1 cellular context compared by ENCODE assay signal in the genomic region with DNA sequence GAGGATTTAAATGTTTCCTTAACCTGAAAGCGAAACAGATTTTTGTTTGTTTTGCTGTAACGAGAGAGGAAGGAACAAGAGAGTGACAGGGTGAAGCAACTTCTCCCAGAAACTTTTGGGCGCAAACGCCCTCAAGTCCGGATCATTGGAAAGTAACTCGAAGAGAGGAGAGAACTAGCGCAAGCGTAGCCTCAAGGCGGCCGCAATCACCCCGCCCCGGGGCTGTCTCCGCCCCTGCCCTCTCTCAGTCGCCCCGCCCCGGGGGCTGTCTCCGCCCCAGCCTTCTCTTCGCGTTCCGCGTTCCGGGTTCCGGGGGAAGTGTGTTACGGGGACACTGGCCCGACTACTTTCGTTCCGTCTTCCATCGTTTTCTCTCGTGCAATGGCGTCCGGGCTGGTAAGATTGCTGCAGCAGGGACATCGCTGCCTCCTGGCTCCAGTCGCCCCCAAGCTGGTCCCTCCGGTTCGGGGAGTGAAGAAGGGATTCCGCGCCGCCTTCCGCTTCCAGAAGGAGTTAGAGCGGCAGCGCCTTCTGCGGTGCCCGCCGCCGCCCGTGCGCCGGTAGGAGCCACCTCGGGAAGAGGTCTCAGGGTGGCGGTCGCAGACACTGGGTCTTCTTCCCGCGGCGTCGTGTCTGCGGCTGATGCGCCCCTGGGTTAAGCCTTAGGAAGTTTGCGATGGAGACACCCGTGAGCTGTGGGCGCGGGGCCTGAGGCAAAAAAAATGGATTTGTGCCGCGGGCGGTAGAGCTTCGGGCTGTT.
A peak's percentile ranks its signal among the peaks of the same experiment; 100 is the strongest.
TF ChIP-seq lines count a peak whose summit lies in the region.

A gene (plus strand): TSS at position 372 of the 760 bp plus-strand sequence. CDS start 10 bp downstream, at position 382.

TF ChIP-seq in K562, 482 proteins besides CTCF, POLR2A, EP300 and RAD21 (continued from another document and continues in another):
- TF ChIP-seq ZNF175 (CRISPR knock-in tag; IDR thresholded peaks at IDR 0.05; ENCODE audit: low read depth), result 0 out of 2 replicates have a peak, but pooled peaks have one; percentile 26
- TF ChIP-seq NR2F6 (CRISPR knock-in tag; IDR thresholded peaks at IDR 0.05), result no peak
- TF ChIP-seq SMAD3 (CRISPR knock-in tag; conservative IDR thresholded peaks at IDR 0.05), result no peak
- TF ChIP-seq, protein P1, sequence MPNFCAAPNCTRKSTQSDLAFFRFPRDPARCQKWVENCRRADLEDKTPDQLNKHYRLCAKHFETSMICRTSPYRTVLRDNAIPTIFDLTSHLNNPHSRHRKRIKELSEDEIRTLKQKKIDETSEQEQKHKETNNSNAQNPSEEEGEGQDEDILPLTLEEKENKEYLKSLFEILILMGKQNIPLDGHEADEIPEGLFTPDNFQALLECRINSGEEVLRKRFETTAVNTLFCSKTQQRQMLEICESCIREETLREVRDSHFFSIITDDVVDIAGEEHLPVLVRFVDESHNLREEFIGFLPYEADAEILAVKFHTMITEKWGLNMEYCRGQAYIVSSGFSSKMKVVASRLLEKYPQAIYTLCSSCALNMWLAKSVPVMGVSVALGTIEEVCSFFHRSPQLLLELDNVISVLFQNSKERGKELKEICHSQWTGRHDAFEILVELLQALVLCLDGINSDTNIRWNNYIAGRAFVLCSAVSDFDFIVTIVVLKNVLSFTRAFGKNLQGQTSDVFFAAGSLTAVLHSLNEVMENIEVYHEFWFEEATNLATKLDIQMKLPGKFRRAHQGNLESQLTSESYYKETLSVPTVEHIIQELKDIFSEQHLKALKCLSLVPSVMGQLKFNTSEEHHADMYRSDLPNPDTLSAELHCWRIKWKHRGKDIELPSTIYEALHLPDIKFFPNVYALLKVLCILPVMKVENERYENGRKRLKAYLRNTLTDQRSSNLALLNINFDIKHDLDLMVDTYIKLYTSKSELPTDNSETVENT (CRISPR knock-in tag; IDR thresholded peaks at IDR 0.05), result peak; percentile 55; the same call in 1 of the 2 replicates
- no peak for TF ChIP-seq TSC22D4 (tag; IDR thresholded peaks at IDR 0.05)
- TF ChIP-seq, protein P2, sequence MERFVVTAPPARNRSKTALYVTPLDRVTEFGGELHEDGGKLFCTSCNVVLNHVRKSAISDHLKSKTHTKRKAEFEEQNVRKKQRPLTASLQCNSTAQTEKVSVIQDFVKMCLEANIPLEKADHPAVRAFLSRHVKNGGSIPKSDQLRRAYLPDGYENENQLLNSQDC (CRISPR knock-in tag; IDR thresholded peaks at IDR 0.05), result no peak
- 0 out of 2 replicates have a peak, but pooled peaks have one; percentile 67 for TF ChIP-seq TARDBP (IDR thresholded peaks at IDR 0.05)
- no peak for TF ChIP-seq SREBF1 (IDR thresholded peaks at IDR 0.05; ENCODE audit: borderline replicate concordance, low read depth, low read length)
- TF ChIP-seq, protein P3, sequence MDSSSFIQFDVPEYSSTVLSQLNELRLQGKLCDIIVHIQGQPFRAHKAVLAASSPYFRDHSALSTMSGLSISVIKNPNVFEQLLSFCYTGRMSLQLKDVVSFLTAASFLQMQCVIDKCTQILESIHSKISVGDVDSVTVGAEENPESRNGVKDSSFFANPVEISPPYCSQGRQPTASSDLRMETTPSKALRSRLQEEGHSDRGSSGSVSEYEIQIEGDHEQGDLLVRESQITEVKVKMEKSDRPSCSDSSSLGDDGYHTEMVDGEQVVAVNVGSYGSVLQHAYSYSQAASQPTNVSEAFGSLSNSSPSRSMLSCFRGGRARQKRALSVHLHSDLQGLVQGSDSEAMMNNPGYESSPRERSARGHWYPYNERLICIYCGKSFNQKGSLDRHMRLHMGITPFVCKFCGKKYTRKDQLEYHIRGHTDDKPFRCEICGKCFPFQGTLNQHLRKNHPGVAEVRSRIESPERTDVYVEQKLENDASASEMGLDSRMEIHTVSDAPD (CRISPR knock-in tag; IDR thresholded peaks at IDR 0.05), result no peak
- no peak for TF ChIP-seq ZNF232 (CRISPR knock-in tag; IDR thresholded peaks at IDR 0.05)
- peak; percentile 99 for TF ChIP-seq ELF1 (tag; IDR thresholded peaks at IDR 0.05)
- no peak for TF ChIP-seq ZNF3 (CRISPR knock-in tag; IDR thresholded peaks at IDR 0.05)
- TF ChIP-seq BCOR (IDR thresholded peaks at IDR 0.05), result peak; percentile 54; the same call in 1 of the 2 replicates
- TF ChIP-seq ZNF830 (CRISPR knock-in tag; IDR thresholded peaks at IDR 0.05), result no peak
- no peak for TF ChIP-seq PCBP1 (IDR thresholded peaks at IDR 0.05; ENCODE audit: low read depth, low read length, poor library complexity, severe bottlenecking)
- no peak for TF ChIP-seq GABPB2 (CRISPR knock-in tag; conservative IDR thresholded peaks at IDR 0.05)
- peak; percentile 96 for TF ChIP-seq C11orf30 (IDR thresholded peaks at IDR 0.05; ENCODE audit: low read depth)
- no peak for TF ChIP-seq ZNF23 (CRISPR knock-in tag; IDR thresholded peaks at IDR 0.05)
- TF ChIP-seq, protein P4, sequence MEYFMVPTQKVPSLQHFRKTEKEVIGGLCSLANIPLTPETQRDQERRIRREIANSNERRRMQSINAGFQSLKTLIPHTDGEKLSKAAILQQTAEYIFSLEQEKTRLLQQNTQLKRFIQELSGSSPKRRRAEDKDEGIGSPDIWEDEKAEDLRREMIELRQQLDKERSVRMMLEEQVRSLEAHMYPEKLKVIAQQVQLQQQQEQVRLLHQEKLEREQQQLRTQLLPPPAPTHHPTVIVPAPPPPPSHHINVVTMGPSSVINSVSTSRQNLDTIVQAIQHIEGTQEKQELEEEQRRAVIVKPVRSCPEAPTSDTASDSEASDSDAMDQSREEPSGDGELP (CRISPR knock-in tag; IDR thresholded peaks at IDR 0.05; ENCODE audit: borderline replicate concordance), result peak; percentile 73; the same call in 1 of the 2 replicates
- no peak for TF ChIP-seq KHSRP (IDR thresholded peaks at IDR 0.05)
- TF ChIP-seq CBX2 (IDR thresholded peaks at IDR 0.05; ENCODE audit: insufficient read depth, low read length, poor library complexity, severe bottlenecking), result no peak
- TF ChIP-seq ZNF12 (CRISPR knock-in tag; IDR thresholded peaks at IDR 0.05), result no peak
- TF ChIP-seq ZZZ3 (IDR thresholded peaks at IDR 0.05), result no peak
- TF ChIP-seq MAFK (IDR thresholded peaks at IDR 0.05; ENCODE audit: low read length), result no peak
- no peak for TF ChIP-seq ZNF212 (CRISPR knock-in tag; IDR thresholded peaks at IDR 0.05)
- TF ChIP-seq ZNF134 (CRISPR knock-in tag; conservative IDR thresholded peaks at IDR 0.05), result no peak
- no peak for TF ChIP-seq MIER1 (IDR thresholded peaks at IDR 0.05; ENCODE audit: low read depth)
- peak; percentile 77; the same call in 1 of the 2 replicates for TF ChIP-seq ATF7 (IDR thresholded peaks at IDR 0.05)
- TF ChIP-seq SRSF1 (IDR thresholded peaks at IDR 0.05; ENCODE audit: low read depth, low read length), result no peak
- TF ChIP-seq CC2D1A (IDR thresholded peaks at IDR 0.05), result no peak
- TF ChIP-seq, protein P5, sequence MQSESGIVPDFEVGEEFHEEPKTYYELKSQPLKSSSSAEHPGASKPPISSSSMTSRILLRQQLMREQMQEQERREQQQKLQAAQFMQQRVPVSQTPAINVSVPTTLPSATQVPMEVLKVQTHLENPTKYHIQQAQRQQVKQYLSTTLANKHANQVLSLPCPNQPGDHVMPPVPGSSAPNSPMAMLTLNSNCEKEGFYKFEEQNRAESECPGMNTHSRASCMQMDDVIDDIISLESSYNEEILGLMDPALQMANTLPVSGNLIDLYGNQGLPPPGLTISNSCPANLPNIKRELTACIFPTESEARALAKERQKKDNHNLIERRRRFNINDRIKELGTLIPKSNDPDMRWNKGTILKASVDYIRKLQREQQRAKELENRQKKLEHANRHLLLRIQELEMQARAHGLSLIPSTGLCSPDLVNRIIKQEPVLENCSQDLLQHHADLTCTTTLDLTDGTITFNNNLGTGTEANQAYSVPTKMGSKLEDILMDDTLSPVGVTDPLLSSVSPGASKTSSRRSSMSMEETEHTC (IDR thresholded peaks at IDR 0.05), result no peak
- TF ChIP-seq HDAC6 (IDR thresholded peaks at IDR 0.05; ENCODE audit: low read depth, low read length), result no peak
- peak; percentile 83 for TF ChIP-seq CREM (IDR thresholded peaks at IDR 0.05; ENCODE audit: low read depth)
- TF ChIP-seq, protein P6, sequence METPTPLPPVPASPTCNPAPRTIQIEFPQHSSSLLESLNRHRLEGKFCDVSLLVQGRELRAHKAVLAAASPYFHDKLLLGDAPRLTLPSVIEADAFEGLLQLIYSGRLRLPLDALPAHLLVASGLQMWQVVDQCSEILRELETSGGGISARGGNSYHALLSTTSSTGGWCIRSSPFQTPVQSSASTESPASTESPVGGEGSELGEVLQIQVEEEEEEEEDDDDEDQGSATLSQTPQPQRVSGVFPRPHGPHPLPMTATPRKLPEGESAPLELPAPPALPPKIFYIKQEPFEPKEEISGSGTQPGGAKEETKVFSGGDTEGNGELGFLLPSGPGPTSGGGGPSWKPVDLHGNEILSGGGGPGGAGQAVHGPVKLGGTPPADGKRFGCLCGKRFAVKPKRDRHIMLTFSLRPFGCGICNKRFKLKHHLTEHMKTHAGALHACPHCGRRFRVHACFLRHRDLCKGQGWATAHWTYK (CRISPR knock-in tag; IDR thresholded peaks at IDR 0.05), result no peak
- TF ChIP-seq SIN3B (IDR thresholded peaks at IDR 0.05; ENCODE audit: low read depth), result peak; percentile 91
- peak; percentile 33; the same call in 1 of the 2 replicates for TF ChIP-seq ARID1B (IDR thresholded peaks at IDR 0.05)
- TF ChIP-seq, protein P7, sequence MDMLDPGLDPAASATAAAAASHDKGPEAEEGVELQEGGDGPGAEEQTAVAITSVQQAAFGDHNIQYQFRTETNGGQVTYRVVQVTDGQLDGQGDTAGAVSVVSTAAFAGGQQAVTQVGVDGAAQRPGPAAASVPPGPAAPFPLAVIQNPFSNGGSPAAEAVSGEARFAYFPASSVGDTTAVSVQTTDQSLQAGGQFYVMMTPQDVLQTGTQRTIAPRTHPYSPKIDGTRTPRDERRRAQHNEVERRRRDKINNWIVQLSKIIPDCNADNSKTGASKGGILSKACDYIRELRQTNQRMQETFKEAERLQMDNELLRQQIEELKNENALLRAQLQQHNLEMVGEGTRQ (CRISPR knock-in tag; IDR thresholded peaks at IDR 0.05), result no peak
- TF ChIP-seq, protein P8, sequence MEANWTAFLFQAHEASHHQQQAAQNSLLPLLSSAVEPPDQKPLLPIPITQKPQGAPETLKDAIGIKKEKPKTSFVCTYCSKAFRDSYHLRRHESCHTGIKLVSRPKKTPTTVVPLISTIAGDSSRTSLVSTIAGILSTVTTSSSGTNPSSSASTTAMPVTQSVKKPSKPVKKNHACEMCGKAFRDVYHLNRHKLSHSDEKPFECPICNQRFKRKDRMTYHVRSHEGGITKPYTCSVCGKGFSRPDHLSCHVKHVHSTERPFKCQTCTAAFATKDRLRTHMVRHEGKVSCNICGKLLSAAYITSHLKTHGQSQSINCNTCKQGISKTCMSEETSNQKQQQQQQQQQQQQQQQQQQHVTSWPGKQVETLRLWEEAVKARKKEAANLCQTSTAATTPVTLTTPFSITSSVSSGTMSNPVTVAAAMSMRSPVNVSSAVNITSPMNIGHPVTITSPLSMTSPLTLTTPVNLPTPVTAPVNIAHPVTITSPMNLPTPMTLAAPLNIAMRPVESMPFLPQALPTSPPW (CRISPR knock-in tag; IDR thresholded peaks at IDR 0.05), result peak; percentile 81
- TF ChIP-seq, protein P9, sequence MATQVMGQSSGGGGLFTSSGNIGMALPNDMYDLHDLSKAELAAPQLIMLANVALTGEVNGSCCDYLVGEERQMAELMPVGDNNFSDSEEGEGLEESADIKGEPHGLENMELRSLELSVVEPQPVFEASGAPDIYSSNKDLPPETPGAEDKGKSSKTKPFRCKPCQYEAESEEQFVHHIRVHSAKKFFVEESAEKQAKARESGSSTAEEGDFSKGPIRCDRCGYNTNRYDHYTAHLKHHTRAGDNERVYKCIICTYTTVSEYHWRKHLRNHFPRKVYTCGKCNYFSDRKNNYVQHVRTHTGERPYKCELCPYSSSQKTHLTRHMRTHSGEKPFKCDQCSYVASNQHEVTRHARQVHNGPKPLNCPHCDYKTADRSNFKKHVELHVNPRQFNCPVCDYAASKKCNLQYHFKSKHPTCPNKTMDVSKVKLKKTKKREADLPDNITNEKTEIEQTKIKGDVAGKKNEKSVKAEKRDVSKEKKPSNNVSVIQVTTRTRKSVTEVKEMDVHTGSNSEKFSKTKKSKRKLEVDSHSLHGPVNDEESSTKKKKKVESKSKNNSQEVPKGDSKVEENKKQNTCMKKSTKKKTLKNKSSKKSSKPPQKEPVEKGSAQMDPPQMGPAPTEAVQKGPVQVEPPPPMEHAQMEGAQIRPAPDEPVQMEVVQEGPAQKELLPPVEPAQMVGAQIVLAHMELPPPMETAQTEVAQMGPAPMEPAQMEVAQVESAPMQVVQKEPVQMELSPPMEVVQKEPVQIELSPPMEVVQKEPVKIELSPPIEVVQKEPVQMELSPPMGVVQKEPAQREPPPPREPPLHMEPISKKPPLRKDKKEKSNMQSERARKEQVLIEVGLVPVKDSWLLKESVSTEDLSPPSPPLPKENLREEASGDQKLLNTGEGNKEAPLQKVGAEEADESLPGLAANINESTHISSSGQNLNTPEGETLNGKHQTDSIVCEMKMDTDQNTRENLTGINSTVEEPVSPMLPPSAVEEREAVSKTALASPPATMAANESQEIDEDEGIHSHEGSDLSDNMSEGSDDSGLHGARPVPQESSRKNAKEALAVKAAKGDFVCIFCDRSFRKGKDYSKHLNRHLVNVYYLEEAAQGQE (CRISPR knock-in tag; IDR thresholded peaks at IDR 0.05; ENCODE audit: low read depth), result no peak
- TF ChIP-seq MTA2 (IDR thresholded peaks at IDR 0.05; ENCODE audit: low read depth), result no peak
- TF ChIP-seq, protein P10, sequence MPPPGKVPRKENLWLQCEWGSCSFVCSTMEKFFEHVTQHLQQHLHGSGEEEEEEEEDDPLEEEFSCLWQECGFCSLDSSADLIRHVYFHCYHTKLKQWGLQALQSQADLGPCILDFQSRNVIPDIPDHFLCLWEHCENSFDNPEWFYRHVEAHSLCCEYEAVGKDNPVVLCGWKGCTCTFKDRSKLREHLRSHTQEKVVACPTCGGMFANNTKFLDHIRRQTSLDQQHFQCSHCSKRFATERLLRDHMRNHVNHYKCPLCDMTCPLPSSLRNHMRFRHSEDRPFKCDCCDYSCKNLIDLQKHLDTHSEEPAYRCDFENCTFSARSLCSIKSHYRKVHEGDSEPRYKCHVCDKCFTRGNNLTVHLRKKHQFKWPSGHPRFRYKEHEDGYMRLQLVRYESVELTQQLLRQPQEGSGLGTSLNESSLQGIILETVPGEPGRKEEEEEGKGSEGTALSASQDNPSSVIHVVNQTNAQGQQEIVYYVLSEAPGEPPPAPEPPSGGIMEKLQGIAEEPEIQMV (tag; conservative IDR thresholded peaks at IDR 0.05; ENCODE audit: low read depth), result no peak
- no peak for TF ChIP-seq RFX7 (CRISPR knock-in tag; IDR thresholded peaks at IDR 0.05)
- no peak for TF ChIP-seq ZNF695 (CRISPR knock-in tag; IDR thresholded peaks at IDR 0.05)
- TF ChIP-seq BRF1 (IDR thresholded peaks at IDR 0.05; ENCODE audit: borderline replicate concordance, extremely low read depth, insufficient read length), result no peak
- TF ChIP-seq RBM17 (IDR thresholded peaks at IDR 0.05; ENCODE audit: borderline replicate concordance, low read depth, low read length), result no peak
